Comparison of ENCODE assay signal across 2 cellular contexts in the genomic region with DNA sequence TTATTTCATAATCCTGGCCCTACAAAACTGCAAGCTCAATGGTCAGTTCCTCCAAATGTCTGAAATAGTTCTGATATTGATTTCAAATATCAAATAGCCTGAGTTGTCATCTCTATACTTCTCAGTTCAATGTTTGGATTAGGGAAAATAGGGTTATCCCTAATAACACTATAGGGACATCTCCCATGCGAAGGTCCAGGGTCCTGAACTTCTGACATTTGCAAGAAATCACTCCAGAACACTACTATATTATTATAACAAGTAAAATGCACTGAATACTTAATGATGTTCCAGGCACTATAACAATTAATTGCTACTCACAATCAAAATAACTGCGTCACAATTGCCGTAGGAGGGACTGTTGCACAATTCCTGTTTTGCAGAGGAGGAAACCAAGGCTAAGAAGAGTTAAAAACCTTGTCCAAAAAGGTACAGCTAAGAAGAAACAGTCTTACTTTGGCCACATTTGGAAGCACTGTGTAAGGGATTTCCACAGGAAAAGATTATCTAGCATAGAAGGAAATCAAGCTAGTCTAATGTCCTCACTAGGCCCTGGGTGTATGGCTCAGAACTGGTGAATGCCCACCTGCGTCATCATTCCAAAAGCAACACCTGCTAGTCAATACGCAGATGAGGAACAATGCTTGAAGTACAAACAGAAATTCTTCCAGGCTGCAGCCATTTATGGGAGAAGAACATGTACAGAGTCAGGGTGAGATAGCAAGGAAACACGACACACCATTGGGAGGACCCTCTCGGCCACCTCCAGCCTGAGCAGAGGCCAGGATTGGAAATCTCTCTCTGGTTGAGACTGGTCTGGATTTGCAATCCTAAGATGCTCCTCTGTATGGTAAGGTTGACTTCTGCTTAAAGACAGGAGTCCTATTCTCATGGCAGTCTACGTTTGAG.
TF ChIP-seq lines count a peak whose summit lies in the region.

No MANE protein-coding gene starts in this region.

TF ChIP-seq in liver, 16 proteins besides CTCF, POLR2A, EP300 and RAD21:
- TF ChIP-seq RXRA (IDR thresholded peaks at IDR 0.05): no peak
- TF ChIP-seq REST (IDR thresholded peaks at IDR 0.05): peak; percentile 96

TF ChIP-seq in HepG2, 621 proteins besides CTCF, POLR2A, EP300 and RAD21:
- TF ChIP-seq SALL1 (CRISPR knock-in tag; IDR thresholded peaks at IDR 0.05): no peak
- TF ChIP-seq, protein P1, sequence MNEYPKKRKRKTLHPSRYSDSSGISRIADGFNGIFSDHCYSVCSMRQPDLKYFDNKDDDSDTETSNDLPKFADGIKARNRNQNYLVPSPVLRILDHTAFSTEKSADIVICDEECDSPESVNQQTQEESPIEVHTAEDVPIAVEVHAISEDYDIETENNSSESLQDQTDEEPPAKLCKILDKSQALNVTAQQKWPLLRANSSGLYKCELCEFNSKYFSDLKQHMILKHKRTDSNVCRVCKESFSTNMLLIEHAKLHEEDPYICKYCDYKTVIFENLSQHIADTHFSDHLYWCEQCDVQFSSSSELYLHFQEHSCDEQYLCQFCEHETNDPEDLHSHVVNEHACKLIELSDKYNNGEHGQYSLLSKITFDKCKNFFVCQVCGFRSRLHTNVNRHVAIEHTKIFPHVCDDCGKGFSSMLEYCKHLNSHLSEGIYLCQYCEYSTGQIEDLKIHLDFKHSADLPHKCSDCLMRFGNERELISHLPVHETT (CRISPR knock-in tag; conservative IDR thresholded peaks at IDR 0.05): no peak
- TF ChIP-seq, protein P2, sequence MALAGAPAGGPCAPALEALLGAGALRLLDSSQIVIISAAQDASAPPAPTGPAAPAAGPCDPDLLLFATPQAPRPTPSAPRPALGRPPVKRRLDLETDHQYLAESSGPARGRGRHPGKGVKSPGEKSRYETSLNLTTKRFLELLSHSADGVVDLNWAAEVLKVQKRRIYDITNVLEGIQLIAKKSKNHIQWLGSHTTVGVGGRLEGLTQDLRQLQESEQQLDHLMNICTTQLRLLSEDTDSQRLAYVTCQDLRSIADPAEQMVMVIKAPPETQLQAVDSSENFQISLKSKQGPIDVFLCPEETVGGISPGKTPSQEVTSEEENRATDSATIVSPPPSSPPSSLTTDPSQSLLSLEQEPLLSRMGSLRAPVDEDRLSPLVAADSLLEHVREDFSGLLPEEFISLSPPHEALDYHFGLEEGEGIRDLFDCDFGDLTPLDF (CRISPR knock-in tag; IDR thresholded peaks at IDR 0.05): no peak
- no peak for TF ChIP-seq CBX5 (CRISPR knock-in tag; IDR thresholded peaks at IDR 0.05; ENCODE audit: borderline replicate concordance)
- no peak for TF ChIP-seq ZBTB3 (CRISPR knock-in tag; IDR thresholded peaks at IDR 0.05; ENCODE audit: borderline replicate concordance, low read depth)
- TF ChIP-seq ZSCAN9 (CRISPR knock-in tag; IDR thresholded peaks at IDR 0.05; ENCODE audit: borderline replicate concordance): no peak
- TF ChIP-seq ZNF460 (CRISPR knock-in tag; IDR thresholded peaks at IDR 0.05; ENCODE audit: borderline replicate concordance): no peak
- no peak for TF ChIP-seq ARNTL (CRISPR knock-in tag; IDR thresholded peaks at IDR 0.05)
- TF ChIP-seq ZNF513 (CRISPR knock-in tag; conservative IDR thresholded peaks at IDR 0.05): no peak
- TF ChIP-seq, protein P3, sequence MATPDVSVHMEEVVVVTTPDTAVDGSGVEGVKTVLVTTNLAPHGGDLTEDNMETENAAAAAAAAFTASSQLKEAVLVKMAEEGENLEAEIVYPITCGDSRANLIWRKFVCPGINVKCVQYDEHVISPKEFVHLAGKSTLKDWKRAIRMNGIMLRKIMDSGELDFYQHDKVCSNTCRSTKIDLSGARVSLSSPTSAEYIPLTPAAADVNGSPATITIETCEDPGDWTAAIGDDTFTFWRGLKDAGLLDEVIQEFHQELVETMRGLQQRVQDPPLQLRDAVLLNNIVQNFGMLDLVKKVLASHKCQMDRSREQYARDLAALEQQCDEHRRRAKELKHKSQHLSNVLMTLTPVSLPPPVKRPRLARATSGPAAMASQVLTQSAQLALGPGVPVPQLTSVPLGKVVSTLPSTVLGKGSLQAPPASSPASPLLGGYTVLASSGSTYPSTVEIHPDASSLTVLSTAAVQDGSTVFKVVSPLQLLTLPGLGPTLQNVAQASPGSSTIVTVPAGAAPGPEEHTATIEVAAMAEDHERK (CRISPR knock-in tag; IDR thresholded peaks at IDR 0.05; ENCODE audit: low read depth): no peak
- no peak for TF ChIP-seq SMARCE1 (IDR thresholded peaks at IDR 0.05; ENCODE audit: borderline replicate concordance)
- TF ChIP-seq ZNF512 (CRISPR knock-in tag; IDR thresholded peaks at IDR 0.05): no peak
- no peak for TF ChIP-seq RORA (CRISPR knock-in tag; IDR thresholded peaks at IDR 0.05)
- TF ChIP-seq KLF13 (CRISPR knock-in tag; IDR thresholded peaks at IDR 0.05): no peak
- no peak for TF ChIP-seq SKI (IDR thresholded peaks at IDR 0.05; ENCODE audit: partially characterized antibody)
